In the genomic region with DNA sequence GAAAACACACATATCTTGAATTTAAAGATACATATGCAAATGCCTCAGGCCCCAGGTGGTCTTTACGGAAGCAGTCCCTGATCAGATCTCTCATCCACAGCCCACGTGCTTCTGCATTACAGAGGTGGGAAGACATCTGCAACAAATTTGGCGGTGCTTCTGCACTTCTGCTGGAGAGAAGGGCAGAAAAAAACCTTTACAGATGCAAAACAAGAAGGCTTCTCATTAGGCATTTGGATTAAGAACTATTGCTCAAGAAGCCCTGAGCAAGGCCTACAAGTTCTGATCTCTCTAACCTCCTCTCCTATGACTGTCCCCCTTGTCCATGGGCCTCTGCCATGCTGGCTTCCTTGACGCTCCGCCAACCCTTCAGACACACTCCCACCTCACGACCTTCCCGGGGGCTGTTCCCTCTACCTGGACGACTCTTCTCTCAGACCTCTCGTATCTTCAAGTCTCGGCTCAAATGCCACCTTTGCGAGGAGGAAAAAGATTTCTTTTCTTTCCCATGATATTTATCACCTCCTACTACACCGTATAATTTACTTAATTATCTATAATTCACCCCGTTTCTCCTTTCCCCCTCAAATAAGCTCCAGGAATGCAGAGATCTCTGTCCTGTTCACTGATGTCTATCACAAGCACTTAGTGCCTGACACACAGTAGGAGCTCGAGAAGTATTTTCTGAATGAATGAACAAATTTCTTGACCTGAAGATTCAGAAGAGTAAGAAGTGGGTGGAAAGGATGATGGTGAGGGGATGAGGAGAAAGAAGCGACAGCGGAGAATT, we compare ENCODE assay signal across 8 cellular contexts. TPM values are rescaled to one million over a fixed set of nuclear protein-coding genes. Genes with fewer than 3 reads are reported as not detected.
A peak's percentile ranks its signal among the peaks of the same experiment; 100 is the strongest.
DNase-seq lines count a peak whose midpoint lies in the region; ATAC-seq lines count a peak whose summit lies in the region.

No MANE protein-coding gene starts in this region.

- ATAC-seq in HG02970 (IDR thresholded peaks at IDR 0.05; ENCODE audit: low FRiP score, unreplicated experiment) = no peak

- peak overlapping the region; percentile 87 for H3K27ac Mint-ChIP-seq in activated naive CD4-positive, alpha-beta T cell treated with anti-CD3 and anti-CD28 coated beads, Interleukin-2, amount 50 U/mL, for 24 hours
- peak overlapping the region; percentile 65 for H3K27ac Mint-ChIP-seq in activated naive CD8-positive, alpha-beta T cell treated with anti-CD3 and anti-CD28 coated beads for 36 hours

- no peaks in the 10 kb centered on the region for H3K36me3 Mint-ChIP-seq in activated naive CD4-positive, alpha-beta T cell treated with anti-CD3 and anti-CD28 coated beads, Interleukin-2, amount 50 U/mL, for 24 hours
- peaks cover 21% of the 10 kb centered on the region for H3K36me3 Mint-ChIP-seq in activated naive CD8-positive, alpha-beta T cell treated with anti-CD3 and anti-CD28 coated beads for 36 hours

- H3K27me3 Mint-ChIP-seq in activated naive CD4-positive, alpha-beta T cell treated with anti-CD3 and anti-CD28 coated beads, Interleukin-2, amount 50 U/mL, for 24 hours = no peaks in the 10 kb centered on the region
- no peaks in the 10 kb centered on the region for H3K27me3 Mint-ChIP-seq in activated naive CD8-positive, alpha-beta T cell treated with anti-CD3 and anti-CD28 coated beads for 36 hours

- no peak for DNase-seq in activated naive CD4-positive, alpha-beta T cell treated with anti-CD3 and anti-CD28 coated beads, Interleukin-2, amount 50 U/mL, for 16 hours
- no peak for DNase-seq in activated naive CD8-positive, alpha-beta T cell treated with anti-CD3 and anti-CD28 coated beads for 36 hours
- DNase-seq in iris pigment epithelial cell (ENCODE audit: low read depth) (peak; percentile 34), iPS-NIHi11 (ENCODE audit: low spot score) (no peak)
- DNase-seq in activated CD4-positive, alpha-beta T cell treated with anti-CD3 and anti-CD28 coated beads, Interleukin-2, amount 50 U/mL, for 4 hours = no peak

- H3K9me3 Mint-ChIP-seq in activated naive CD4-positive, alpha-beta T cell treated with anti-CD3 and anti-CD28 coated beads, Interleukin-2, amount 50 U/mL, for 24 hours = no peaks in the 10 kb centered on the region
- H3K9me3 Mint-ChIP-seq in activated naive CD8-positive, alpha-beta T cell treated with anti-CD3 and anti-CD28 coated beads for 36 hours = no peaks in the 10 kb centered on the region

- H3K4me3 Mint-ChIP-seq in activated naive CD4-positive, alpha-beta T cell treated with anti-CD3 and anti-CD28 coated beads, Interleukin-2, amount 50 U/mL, for 24 hours = peak overlapping the region; percentile 98
- peak overlapping the region; percentile 89 for H3K4me3 Mint-ChIP-seq in activated naive CD8-positive, alpha-beta T cell treated with anti-CD3 and anti-CD28 coated beads for 36 hours

- peak overlapping the region; percentile 80 for H3K27ac ChIP-seq in temporal lobe (ENCODE audit: low read depth, low read length)

- peaks cover 51% of the 10 kb centered on the region for H3K4me1 Mint-ChIP-seq in activated naive CD4-positive, alpha-beta T cell treated with anti-CD3 and anti-CD28 coated beads, Interleukin-2, amount 50 U/mL, for 24 hours
- peaks cover 34% of the 10 kb centered on the region for H3K4me1 Mint-ChIP-seq in activated naive CD8-positive, alpha-beta T cell treated with anti-CD3 and anti-CD28 coated beads for 36 hours

RNA-seq across cellular contexts. Expression of a gene that starts 1.1 kb away (rescaled TPM):
- total RNA-seq in activated naive CD8-positive, alpha-beta T cell treated with anti-CD3 and anti-CD28 coated beads for 36 hours = 10 to 100 TPM; 24.0 to 24.9 TPM
- total RNA-seq in temporal lobe = 18.4 TPM
